ENCODE assay signal across 25 cellular contexts in the genomic region with DNA sequence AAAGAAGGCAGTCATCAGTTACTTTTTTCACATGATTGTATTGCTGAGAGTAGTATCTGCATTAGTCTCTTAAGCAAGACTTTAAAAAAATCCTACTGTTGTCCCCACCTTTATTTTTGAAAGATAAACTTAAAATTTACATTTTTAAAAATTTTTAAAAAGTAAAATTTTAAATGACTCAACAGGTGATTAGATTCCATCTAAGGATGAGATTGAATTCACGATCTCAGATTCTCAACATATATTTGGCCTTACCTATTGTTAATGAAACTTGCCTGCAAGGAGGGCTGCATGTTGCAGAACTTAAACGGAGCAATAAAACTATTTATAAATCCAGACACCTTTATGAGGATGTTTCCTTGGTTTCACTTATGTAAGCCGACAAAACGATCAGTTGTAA.
"Had no signal": no experiment of that assay in that cellular context is flagged by ENCODE, and none has a peak within 500 bp of the region (broad histone marks: within the 10 kb centered on the region; RNA-seq: fewer than 3 reads in every experiment).

No MANE protein-coding gene starts in this region.

- H3K27ac ChIP-seq: SJCRH30 had no signal

- H3K4me3 Mint-ChIP-seq: activated CD4-positive, alpha-beta T cell treated with anti-CD3 and anti-CD28 coated beads, Interleukin-2, amount 10 ng/mL, durations not matched to agents 24 days and 14 days; activated CD8-positive, alpha-beta memory T cell treated with anti-CD3 and anti-CD28 coated beads, Interleukin-2, amount 10 ng/mL, durations not matched to agents 7 days and 5 days; activated naive CD8-positive, alpha-beta T cell treated with anti-CD3 and anti-CD28 coated beads, Interleukin-2, amount 50 U/mL, for 24 hours; activated T-cell treated with anti-CD3 and anti-CD28 coated beads, Interleukin-2, amount 50 U/mL, for 24 hours; brain; WTC11 had no signal

- H3K36me3 Mint-ChIP-seq: WTC11 had no signal

- H3K4me3 ChIP-seq: K562, SJCRH30 had no signal

- H3K27me3 Mint-ChIP-seq: activated CD4-positive, alpha-beta T cell treated with anti-CD3 and anti-CD28 coated beads, Interleukin-2, amount 10 ng/mL, durations not matched to agents 24 days and 14 days; activated CD8-positive, alpha-beta memory T cell treated with anti-CD3 and anti-CD28 coated beads, Interleukin-2, amount 10 ng/mL, durations not matched to agents 7 days and 5 days; activated naive CD8-positive, alpha-beta T cell treated with anti-CD3 and anti-CD28 coated beads, Interleukin-2, amount 50 U/mL, for 24 hours; activated T-cell treated with anti-CD3 and anti-CD28 coated beads, Interleukin-2, amount 50 U/mL, for 24 hours; brain had no signal

- H3K27ac Mint-ChIP-seq: activated CD4-positive, alpha-beta T cell treated with anti-CD3 and anti-CD28 coated beads, Interleukin-2, amount 10 ng/mL, durations not matched to agents 24 days and 14 days; activated CD8-positive, alpha-beta memory T cell treated with anti-CD3 and anti-CD28 coated beads, Interleukin-2, amount 10 ng/mL, durations not matched to agents 7 days and 5 days; activated naive CD4-positive, alpha-beta T cell treated with anti-CD3 and anti-CD28 coated beads, Interleukin-2, amount 50 U/mL, for 72 hours; activated naive CD8-positive, alpha-beta T cell treated with anti-CD3 and anti-CD28 coated beads, Interleukin-2, amount 50 U/mL, for 24 hours; activated T-cell treated with anti-CD3 and anti-CD28 coated beads, Interleukin-2, amount 50 U/mL, for 24 hours; brain; WTC11 had no signal

- H3K9me3 ChIP-seq: SJCRH30, SK-N-SH had no signal

- DNase-seq: activated CD4-positive, alpha-beta T cell treated with anti-CD3 and anti-CD28 coated beads for 1 hour; activated CD4-positive, alpha-beta T cell treated with anti-CD3 and anti-CD28 coated beads, Interleukin-2, amount 10 ng/mL, durations not matched to agents 24 days and 14 days; activated CD4-positive, alpha-beta T cell treated with anti-CD3 and anti-CD28 coated beads, Interleukin-2, amount 50 U/mL, for 48 hours; activated CD8-positive, alpha-beta memory T cell treated with anti-CD3 and anti-CD28 coated beads, Interleukin-2, amount 10 ng/mL, durations not matched to agents 7 days and 5 days; activated effector memory CD4-positive, alpha-beta T cell treated with anti-CD3 and anti-CD28 coated beads, Interleukin-2, amount 50 U/mL, for 16 hours; activated naive CD4-positive, alpha-beta T cell treated with Interleukin-2 at 50 U/mL for 16 hours; activated naive CD8-positive, alpha-beta T cell treated with anti-CD3 and anti-CD28 coated beads, Interleukin-2, amount 50 U/mL, for 24 hours; activated T-cell treated with anti-CD3 and anti-CD28 coated beads, Interleukin-2, amount 50 U/mL, for 24 hours; amniotic stem cell; Karpas-422; MM.1S; NCI-H1105; NCI-H1436; NCI-H187; NCI-H2081; NCI-H446; NCI-H524; RPMI8226; SJCRH30; SK-N-SH; T-helper 1 cell had no signal

- H3K36me3 ChIP-seq: SJCRH30 had no signal

- H3K9me3 Mint-ChIP-seq: activated CD4-positive, alpha-beta T cell treated with anti-CD3 and anti-CD28 coated beads, Interleukin-2, amount 10 ng/mL, durations not matched to agents 24 days and 14 days; activated naive CD4-positive, alpha-beta T cell treated with anti-CD3 and anti-CD28 coated beads, Interleukin-2, amount 50 U/mL, for 72 hours; activated naive CD8-positive, alpha-beta T cell treated with anti-CD3 and anti-CD28 coated beads, Interleukin-2, amount 50 U/mL, for 24 hours; activated T-cell treated with anti-CD3 and anti-CD28 coated beads, Interleukin-2, amount 50 U/mL, for 24 hours; WTC11 had no signal
